Comparison of ENCODE assay signal across 12 cellular contexts in the genomic region with DNA sequence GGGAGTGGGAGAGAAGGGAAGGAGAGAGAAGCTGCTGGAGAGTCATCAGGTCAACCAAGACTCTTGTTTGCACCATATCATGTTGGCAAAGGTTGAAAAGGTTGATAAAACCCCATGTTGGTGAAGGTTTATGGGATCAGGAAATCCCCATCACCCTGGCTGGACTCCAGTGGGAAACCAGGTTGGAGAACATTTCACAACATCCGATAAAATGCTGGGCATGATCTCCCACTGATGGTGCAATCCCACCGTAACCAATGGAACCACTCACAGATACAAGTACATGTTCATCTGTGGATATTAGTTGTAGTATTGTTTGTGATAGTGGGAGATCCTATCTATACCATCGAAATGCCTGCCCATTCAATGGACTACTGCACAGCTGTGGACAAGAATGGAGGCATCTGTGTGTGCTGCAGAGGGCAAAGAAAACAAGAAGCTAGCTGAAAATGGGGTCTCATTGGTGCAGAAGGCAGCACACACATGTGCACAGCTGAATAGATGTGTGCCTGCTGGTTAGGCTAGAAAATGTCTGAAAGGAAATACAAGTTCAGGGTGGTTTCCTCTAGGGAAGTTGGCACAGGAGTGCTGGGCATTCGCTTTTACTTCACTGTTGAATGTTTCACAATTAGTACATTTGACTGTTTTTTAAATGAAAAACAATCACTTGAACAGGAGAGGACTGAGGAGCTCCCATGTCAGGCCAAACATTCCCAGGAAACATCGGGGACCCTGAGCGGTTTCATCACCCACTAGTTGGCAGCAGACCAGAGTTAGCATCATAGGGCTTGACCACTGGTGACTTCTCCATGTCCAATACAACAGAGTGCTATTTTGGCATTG.
A peak's percentile ranks its signal among the peaks of the same experiment; 100 is the strongest.
DNase-seq lines count a peak whose midpoint lies in the region; ATAC-seq, FAIRE-seq and TF ChIP-seq lines count a peak whose summit lies in the region.
"Had no signal": no experiment of that assay in that cellular context is flagged by ENCODE, and none has a peak within 500 bp of the region (broad histone marks: within the 10 kb centered on the region; RNA-seq: fewer than 3 reads in every experiment).

No MANE protein-coding gene starts in this region.

- peak overlapping the region in 6 of 11 experiments; percentile 11 to 61 (median 42); a peak in 10 of 22 replicates for H3K27ac ChIP-seq in BLaER1 treated with 17β-estradiol and CSF1 and Interleukin-3, amounts not matched to agents 10 nM and 100 nM
- H3K27ac ChIP-seq in endothelial cell of umbilical vein (ENCODE audit: insufficient read depth, low read depth, low read length): no peak overlapping the region
- peak overlapping the region in 1 of 3 donors; percentile 56 for H3K27ac ChIP-seq in right lobe of liver
- no peak overlapping the region for H3K27ac ChIP-seq in suprapubic skin
- no peak overlapping the region for H3K27ac ChIP-seq in stomach

- no peaks in the 10 kb centered on the region for H3K36me3 ChIP-seq in BLaER1 treated with 17β-estradiol and CSF1 and Interleukin-3, amounts not matched to agents 10 nM and 100 nM
- no peaks in the 10 kb centered on the region for H3K36me3 ChIP-seq in Loucy (ENCODE audit: insufficient read depth, low read length)
- H3K36me3 ChIP-seq in endothelial cell of umbilical vein (ENCODE audit: control insufficient read depth in 2 of 2, extremely low read depth in 1 of 2, insufficient read depth in 2 of 2, low read length in 2 of 2): no peaks in the 10 kb centered on the region
- no peaks in the 10 kb centered on the region for H3K36me3 ChIP-seq in right lobe of liver
- H3K36me3 ChIP-seq in suprapubic skin: no peaks in the 10 kb centered on the region
- no peaks in the 10 kb centered on the region for H3K36me3 ChIP-seq in stomach
- H3K36me3 ChIP-seq: HAP-1 had no signal

- POLR2A ChIA-PET in endothelial cell of umbilical vein (lab: Charles Lee): no interaction called here

- H2AFZ ChIP-seq in Loucy (ENCODE audit: low read length) (peak overlapping the region; percentile 55), endothelial cell of umbilical vein (ENCODE audit: low read depth, low read length) (no peak overlapping the region)

- dilution Hi-C loops in endothelial cell of umbilical vein (cut with MboI; ENCODE audit: extremely low pct_ligation_motif_present, low sequenced_read_pairs): no loop called here

- H3K9me3 ChIP-seq in BLaER1 treated with 17β-estradiol and CSF1 and Interleukin-3, amounts not matched to agents 10 nM and 100 nM (replicated peaks in 1 of 11): peaks cover 0 to 7% (median 0%) of the 10 kb centered on the region in 11 experiments; a peak in 1 of 22 replicates
- no peaks in the 10 kb centered on the region for H3K9me3 ChIP-seq in Loucy (ENCODE audit: insufficient read depth, low read depth, low read length)
- H3K9me3 ChIP-seq in endothelial cell of umbilical vein (replicated peaks; ENCODE audit: control insufficient read depth, insufficient read depth, low read length): no peaks in the 10 kb centered on the region
- H3K9me3 ChIP-seq in right lobe of liver: no peaks in the 10 kb centered on the region
- no peaks in the 10 kb centered on the region for H3K9me3 ChIP-seq in suprapubic skin
- no peaks in the 10 kb centered on the region for H3K9me3 ChIP-seq in stomach
- H3K9me3 ChIP-seq: Caco-2, HAP-1 had no signal

- DNase-seq in endothelial cell of umbilical vein (ENCODE audit: low read depth, low spot score) (peak; percentile 2), right lobe of liver (peak in 2 of 3 donors; percentile 58 to 68), HTR-8/SVneo (ENCODE audit: insufficient read length, low spot score) (no peak), suprapubic skin (ENCODE audit: low spot score in 2 of 2) (no peak), stomach (no peak)
- DNase-seq: Caco-2; CD8-positive, alpha-beta T cell had no signal

- H3K79me2 ChIP-seq in Loucy (ENCODE audit: insufficient read depth, low read length): no peaks in the 10 kb centered on the region
- H3K79me2 ChIP-seq in endothelial cell of umbilical vein (ENCODE audit: control insufficient read depth, insufficient read depth, low read length): no peaks in the 10 kb centered on the region

- no peaks in the 10 kb centered on the region for H3K9me2 ChIP-seq in Loucy (replicated peaks; ENCODE audit: low read depth, low read length)

- H3K9me1 ChIP-seq in endothelial cell of umbilical vein (replicated peaks; ENCODE audit: control insufficient read depth, extremely low read depth, insufficient read depth, low read length): no peaks in the 10 kb centered on the region

- WGBS in right lobe of liver (ENCODE audit: insufficient coverage, low coverage, low lambda C conversion rate, missing lambda C conversion rate): 10% methylated on average over 4 of the region's 6 CpGs
- 66% methylated on average over 6 of the region's 6 CpGs for WGBS in suprapubic skin
- 67 to 82% (median 73%) methylated on average over 6 of the region's 6 CpGs for WGBS in stomach, 5 donors

- H3F3A ChIP-seq in Loucy (ENCODE audit: low read depth): no peaks in the 10 kb centered on the region

- H3K4me3 ChIP-seq in BLaER1 treated with 17β-estradiol and CSF1 and Interleukin-3, amounts not matched to agents 10 nM and 100 nM: no peak overlapping the region
- no peak overlapping the region for H3K4me3 ChIP-seq in Loucy (ENCODE audit: low read length, poor library complexity, severe bottlenecking)
- H3K4me3 ChIP-seq in endothelial cell of umbilical vein (replicated peaks in 1 of 3; ENCODE audit: insufficient read depth in 1 of 3, low read depth in 1 of 3, low read length in 3 of 3): no peak overlapping the region
- H3K4me3 ChIP-seq in right lobe of liver: no peak overlapping the region
- no peak overlapping the region for H3K4me3 ChIP-seq in suprapubic skin
- no peak overlapping the region for H3K4me3 ChIP-seq in stomach
- H3K4me3 ChIP-seq: HAP-1 had no signal

- no peaks in the 10 kb centered on the region for H4K20me1 ChIP-seq in BLaER1 treated with 17β-estradiol and CSF1 and Interleukin-3, amounts not matched to agents 10 nM and 100 nM
- no peaks in the 10 kb centered on the region for H4K20me1 ChIP-seq in Loucy (ENCODE audit: insufficient read depth, low read length, poor library complexity, severe bottlenecking)
- H4K20me1 ChIP-seq in endothelial cell of umbilical vein (replicated peaks; ENCODE audit: control insufficient read depth, extremely low read depth, insufficient read depth, low read length): no peaks in the 10 kb centered on the region

- intact Hi-C loops in endothelial cell of umbilical vein (cut with micrococcal nuclease) (no loop called here), right lobe of liver (cut with DNase I) (no loop called here), stomach (cut with DNase I; ENCODE audit: low total_unique reads) (no loop called here)

- TF ChIP-seq POLR2A in endothelial cell of umbilical vein (IDR thresholded peaks at IDR 0.05; ENCODE audit: low read depth, low read length): no peak
- no peak for TF ChIP-seq POLR2A in right lobe of liver (IDR thresholded peaks at IDR 0.05)
- no peak for TF ChIP-seq POLR2A in suprapubic skin (IDR thresholded peaks at IDR 0.05)
- no peak for TF ChIP-seq POLR2A in stomach (IDR thresholded peaks at IDR 0.05)

- peak overlapping the region in 10 of 11 experiments; percentile 2 to 59 (median 44); a peak in 18 of 22 replicates for H3K4me2 ChIP-seq in BLaER1 treated with 17β-estradiol and CSF1 and Interleukin-3, amounts not matched to agents 10 nM and 100 nM
- H3K4me2 ChIP-seq in Loucy (ENCODE audit: low read depth, low read length, poor library complexity, severe bottlenecking): no peak overlapping the region
- H3K4me2 ChIP-seq in endothelial cell of umbilical vein (ENCODE audit: insufficient read depth, low read length): no peak overlapping the region

- peak; percentile 57 to 91 (median 88) for ATAC-seq in right lobe of liver
- ATAC-seq: CD8-positive, alpha-beta T cell had no signal

- no peak overlapping the region; a peak in 1 of 22 replicates for H3K9ac ChIP-seq in BLaER1 treated with 17β-estradiol and CSF1 and Interleukin-3, amounts not matched to agents 10 nM and 100 nM
- H3K9ac ChIP-seq in Loucy (ENCODE audit: low read depth, low read length, poor library complexity, severe bottlenecking) (no peak overlapping the region), endothelial cell of umbilical vein (replicated peaks; ENCODE audit: extremely low read depth, insufficient read depth, low read length) (no peak overlapping the region)

- CTCF ChIA-PET in endothelial cell of umbilical vein (lab: Charles Lee): no interaction called here

- BruUV-seq in endothelial cell of umbilical vein (replicated peaks; lab: Mats Ljungman, UMichigan): no TSS peak

- TF ChIP-seq CTCF in Loucy (conservative IDR thresholded peaks at IDR 0.05; ENCODE audit: low read length) (no peak), endothelial cell of umbilical vein (IDR thresholded peaks at IDR 0.05; ENCODE audit: extremely low read depth in 1 of 2, insufficient read depth in 1 of 2, low read depth in 1 of 2, low read length in 2 of 2) (no peak), right lobe of liver (IDR thresholded peaks at IDR 0.05) (no peak), suprapubic skin (IDR thresholded peaks at IDR 0.05) (no peak), stomach (IDR thresholded peaks at IDR 0.05) (no peak)

- H3K27me3 ChIP-seq in BLaER1 treated with 17β-estradiol and CSF1 and Interleukin-3, amounts not matched to agents 10 nM and 100 nM: no peaks in the 10 kb centered on the region
- H3K27me3 ChIP-seq in Loucy (ENCODE audit: insufficient read depth, low read length, poor library complexity, severe bottlenecking) (no peaks in the 10 kb centered on the region), endothelial cell of umbilical vein (ENCODE audit: control insufficient read depth in 2 of 2, insufficient read depth in 2 of 2, low read length in 2 of 2) (no peaks in the 10 kb centered on the region), right lobe of liver (no peaks in the 10 kb centered on the region), suprapubic skin (peaks cover 4% of the 10 kb centered on the region), stomach (peaks cover 0 to 5% (median 1%) of the 10 kb centered on the region in 3 donors)

- H3K4me1 ChIP-seq in BLaER1 treated with 17β-estradiol and CSF1 and Interleukin-3, amounts not matched to agents 10 nM and 100 nM: peaks cover 6 to 14% (median 12%) of the 10 kb centered on the region in 10 experiments; a peak in 16 of 20 replicates
- H3K4me1 ChIP-seq in Loucy (ENCODE audit: insufficient read depth, low read length, poor library complexity, severe bottlenecking) (peaks cover 7% of the 10 kb centered on the region), endothelial cell of umbilical vein (ENCODE audit: control insufficient read depth, extremely low read depth, insufficient read depth, low read length) (no peaks in the 10 kb centered on the region), right lobe of liver (peaks cover 0 to 10% (median 0%) of the 10 kb centered on the region in 4 donors), suprapubic skin (no peaks in the 10 kb centered on the region), stomach (no peaks in the 10 kb centered on the region)
- H3K4me1 ChIP-seq: Caco-2, HAP-1 had no signal

- FAIRE-seq in endothelial cell of umbilical vein (lab: Jason Lieb, UNC) (no peak), HTR-8/SVneo (lab: Jason Lieb, UNC) (no peak)
- FAIRE-seq: A204.1, H1 had no signal

- no peak for TF ChIP-seq EP300 in suprapubic skin (IDR thresholded peaks at IDR 0.05)
- no peak for TF ChIP-seq EP300 in stomach (IDR thresholded peaks at IDR 0.05)

TF ChIP-seq in endothelial cell of umbilical vein, 7 proteins besides CTCF, POLR2A, EP300 and RAD21 (continues in another document):
- no peak for TF ChIP-seq POLR2AphosphoS5 (IDR thresholded peaks at IDR 0.05; ENCODE audit: insufficient read depth, low read depth, low read length)

Comparison
In these comparisons a context has a peak if more than half of its experiments do, and no peak if none do; other contexts are left out.
1. H3K27ac ChIP-seq: peak in BLaER1 treated with 17β-estradiol and CSF1 and Interleukin-3, amounts not matched to agents 10 nM and 100 nM (6 of 11); none in endothelial cell of umbilical vein (single experiment), suprapubic skin (single experiment) and stomach (0 of 5).
2. H3K4me2 ChIP-seq: peak in BLaER1 treated with 17β-estradiol and CSF1 and Interleukin-3, amounts not matched to agents 10 nM and 100 nM (10 of 11); none in Loucy (single experiment) and endothelial cell of umbilical vein (single experiment).
3. DNase-seq: peak in endothelial cell of umbilical vein (single experiment) and right lobe of liver (2 of 3); none in HTR-8/SVneo (single experiment), suprapubic skin (0 of 2) and stomach (single experiment).